In genomic region chr9:100098887-100099721, GRCh38 we compare ENCODE assay signal across 8 cellular contexts. TPM values are rescaled to one million over a fixed set of nuclear protein-coding genes. Genes with fewer than 3 reads are reported as not detected.
A peak's percentile ranks its signal among the peaks of the same experiment; 100 is the strongest.
DNase-seq lines count a peak whose midpoint lies in the region; ATAC-seq and TF ChIP-seq lines count a peak whose summit lies in the region.

Gene ERP44, minus strand, starts transcription at chr9:100099000. Its CDS starts 160 bp downstream, at chr9:100098840.
Gene INVS, plus strand, starts transcription at chr9:100099243. Its CDS starts 5,279 bp downstream, at chr9:100104522.

- peak within 1 kb of the TSS; percentile 90 for H3K27ac ChIP-seq in Panc1 (ENCODE audit: low read length)
- H3K27ac ChIP-seq in esophagus (ENCODE audit: low read depth in 2 of 2, low read length in 1 of 2), result peak within 1 kb of the TSS; percentile 94 to 99

- H3K36me3 Mint-ChIP-seq in activated T-cell treated with anti-CD3 and anti-CD28 coated beads, Interleukin-2, amount 50 U/mL, for 4 hours (ENCODE audit: insufficient read depth), result peaks cover 3% of the 10 kb centered on the region

- H3K4me1 ChIP-seq in Panc1 (ENCODE audit: control insufficient read depth, insufficient read depth, low read length), result peaks cover 7% of the 10 kb centered on the region; the same call in 1 of the 2 replicates
- no peaks in the 10 kb centered on the region for H3K4me1 ChIP-seq in esophagus (ENCODE audit: control insufficient read depth in 2 of 2, insufficient read depth in 2 of 2, low read length in 1 of 2)
- H3K4me1 ChIP-seq in mucosa of stomach (ENCODE audit: control insufficient read depth, insufficient read depth, low read length), result peaks cover 35% of the 10 kb centered on the region

- peak within 1 kb of the TSS; percentile 98 for H3K9ac ChIP-seq in mucosa of stomach (ENCODE audit: low read length)

- POLR2A ChIA-PET in Panc1 (lab: Charles Lee), result interaction anchor here (0.5 kb wide), 1 partner anchor 13 kb away, joined by 6 read pairs; no protein-coding TSS in a partner anchor

- intact Hi-C loops in Panc1 (cut with micrococcal nuclease; ENCODE audit: unreplicated experiment), result no loop called here

- no peaks in the 10 kb centered on the region for H3K36me3 ChIP-seq in Panc1 (ENCODE audit: control insufficient read depth, insufficient read depth, low read length)
- H3K36me3 ChIP-seq in esophagus (ENCODE audit: control insufficient read depth in 2 of 2, insufficient read depth in 2 of 2, low read length in 1 of 2), result no peaks in the 10 kb centered on the region
- no peaks in the 10 kb centered on the region for H3K36me3 ChIP-seq in mucosa of stomach (ENCODE audit: control insufficient read depth, insufficient read depth, low read length)

- H3K9me3 ChIP-seq in Panc1 (ENCODE audit: control insufficient read depth, insufficient read depth, low read depth, low read length) (no peaks in the 10 kb centered on the region), esophagus (ENCODE audit: control insufficient read depth in 2 of 2, insufficient read depth in 1 of 2, low read depth in 1 of 2, low read length in 1 of 2) (no peaks in the 10 kb centered on the region), mucosa of stomach (ENCODE audit: control insufficient read depth, low read length) (no peaks in the 10 kb centered on the region)

- CTCF ChIA-PET in Panc1 (lab: Charles Lee), result no interaction called here

- H3K27me3 Mint-ChIP-seq in activated T-cell treated with anti-CD3 and anti-CD28 coated beads, Interleukin-2, amount 50 U/mL, for 4 hours (ENCODE audit: low read depth), result no peaks in the 10 kb centered on the region

- 0 to 1% methylated on average over 54 of the region's 54 CpGs for WGBS in esophagus, 2 donors

- in situ Hi-C loops in Panc1 (cut with HindIII; ENCODE audit: low pct_unique_long_range_greater_than_20kb, low sequenced_read_pairs), result no loop called here

- H3K4me3 ChIP-seq in Panc1 (ENCODE audit: low read depth in 2 of 2, low read length in 2 of 2) (peak within 1 kb of the TSS; percentile 85 to 98), esophagus (ENCODE audit: low read depth in 1 of 2, low read length in 2 of 2) (peak within 1 kb of the TSS; percentile 81 to 89), mucosa of stomach (ENCODE audit: low read length) (peak within 1 kb of the TSS; percentile 99)

- H3K27me3 ChIP-seq in Panc1 (ENCODE audit: control insufficient read depth, insufficient read depth, low read length) (no peaks in the 10 kb centered on the region), esophagus (ENCODE audit: control insufficient read depth in 1 of 2, insufficient read depth in 2 of 2, low read length in 2 of 2) (no peaks in the 10 kb centered on the region), mucosa of stomach (ENCODE audit: control insufficient read depth, insufficient read depth, low read length) (no peaks in the 10 kb centered on the region)

- BruUV-seq in Panc1 (replicated peaks; lab: Mats Ljungman, UMichigan), result no TSS peak

- no peaks in the 10 kb centered on the region for H3K9me3 Mint-ChIP-seq in activated T-cell treated with anti-CD3 and anti-CD28 coated beads, Interleukin-2, amount 50 U/mL, for 4 hours

- H3K4me1 Mint-ChIP-seq in activated T-cell treated with anti-CD3 and anti-CD28 coated beads, Interleukin-2, amount 50 U/mL, for 4 hours (ENCODE audit: low read depth), result peaks cover 27% of the 10 kb centered on the region

- no peak for TF ChIP-seq CTCF in Panc1 (IDR thresholded peaks at IDR 0.05)

- peak; percentile 96 for ATAC-seq in GM21723 (IDR thresholded peaks at IDR 0.05; ENCODE audit: unreplicated experiment)
- peak; percentile 99 for ATAC-seq in Panc1
- ATAC-seq in activated T-cell treated with anti-CD3 and anti-CD28 coated beads, Interleukin-2, amount 50 U/mL, for 4 hours, result peak; percentile 99

- DNase-seq in DMS53 (lab: John Stamatoyannopoulos, UW) (peak; percentile 99), KG1 (lab: John Stamatoyannopoulos, UW) (peak; percentile 93), Panc1 (ENCODE audit: low read depth, low spot score) (peak; percentile 91)
- DNase-seq in activated T-cell treated with anti-CD3 and anti-CD28 coated beads, Interleukin-2, amount 50 U/mL, for 4 hours, result peak; percentile 93
- DNase-seq in stimulated activated CD8-positive, alpha-beta memory T cell treated with anti-CD3 and anti-CD28 coated beads, Interleukin-7, amount 100 ng/mL, for 1 hour (ENCODE audit: low read depth in 2 of 2), result peak; percentile 90 to 91

- peak within 1 kb of the TSS; percentile 100 for H3K4me3 Mint-ChIP-seq in activated T-cell treated with anti-CD3 and anti-CD28 coated beads, Interleukin-2, amount 50 U/mL, for 4 hours

RNA-seq across cellular contexts. Expression of gene ERP44, which starts in this region (rescaled TPM):
- total RNA-seq in Panc1 (2021; ENCODE audit: unreplicated experiment), result 10.1 TPM
- polyA plus RNA-seq in Panc1 (2012; ENCODE audit: insufficient read length), result 9.5 TPM
- total RNA-seq in activated T-cell treated with anti-CD3 and anti-CD28 coated beads, Interleukin-2, amount 50 U/mL, for 4 hours, result 10 to 100 TPM; 14.5 to 16.5 (median 14.8) TPM
- polyA plus RNA-seq in esophagus, result 10 to 100 TPM; 14.3 to 16.3 TPM

RNA-seq across cellular contexts. Expression of gene INVS, which starts in this region (rescaled TPM):
- 8.2 TPM for total RNA-seq in Panc1 (2021; ENCODE audit: unreplicated experiment)
- 6.6 TPM for polyA plus RNA-seq in Panc1 (2012; ENCODE audit: insufficient read length)
- 10 to 100 TPM; 10.2 to 11.1 (median 10.4) TPM for total RNA-seq in activated T-cell treated with anti-CD3 and anti-CD28 coated beads, Interleukin-2, amount 50 U/mL, for 4 hours
- polyA plus RNA-seq in esophagus, result 1 to 10 TPM; 3.2 to 3.3 TPM

Comparison
In these comparisons a context has a peak if more than half of its experiments do, and no peak if none do; other contexts are left out.
1. Peak in every context shown above with its lines: DNase-seq, ATAC-seq, H3K4me3 ChIP-seq and H3K27ac ChIP-seq.